ENCODE assay signal across 1 cellular context in the genomic region with DNA sequence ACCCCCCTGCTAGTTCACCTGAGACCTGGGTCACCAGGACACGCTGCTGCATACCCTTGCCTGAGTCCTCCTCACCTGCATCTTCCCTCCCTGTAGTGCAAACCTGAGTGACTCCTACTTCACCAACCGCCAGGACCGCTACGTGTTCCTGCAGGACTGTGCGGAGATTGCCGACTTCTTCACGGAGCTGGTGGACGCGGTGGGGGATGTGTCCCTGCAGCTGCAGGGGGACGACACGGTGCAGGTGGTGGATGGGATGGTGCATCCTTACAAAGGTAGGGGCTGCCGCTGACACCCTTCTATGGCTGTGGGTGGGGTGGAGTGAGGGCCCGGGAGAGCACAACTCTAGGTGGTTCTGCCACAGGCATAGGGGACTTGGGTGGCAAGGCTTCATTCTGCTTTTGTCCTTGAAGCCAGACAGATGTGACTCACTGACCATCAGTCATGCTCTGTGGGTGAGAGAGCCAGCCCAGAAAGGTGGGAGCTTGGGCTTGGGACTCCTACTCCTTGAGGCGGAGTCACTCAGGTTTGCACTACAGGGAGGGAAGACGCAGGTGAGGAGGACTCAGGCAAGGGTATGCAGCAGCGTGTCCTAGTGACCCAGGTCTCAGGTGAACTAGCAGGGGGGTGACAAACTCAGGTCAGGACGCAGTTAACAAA.
TF ChIP-seq lines count a peak whose summit lies in the region.

No MANE protein-coding gene starts in this region.

TF ChIP-seq in HCT116, 20 proteins besides CTCF, POLR2A, EP300 and RAD21:
- TF ChIP-seq SP1 (IDR thresholded peaks at IDR 0.05; ENCODE audit: low read depth) (no peak), FOSL1 (IDR thresholded peaks at IDR 0.05; ENCODE audit: low read depth) (no peak), EZH2 (IDR thresholded peaks at IDR 0.05) (no peak), YY1 (IDR thresholded peaks at IDR 0.05; ENCODE audit: extremely low read depth, insufficient replicate concordance, low read depth, low read length) (no peak)
- TF ChIP-seq, protein P1, sequence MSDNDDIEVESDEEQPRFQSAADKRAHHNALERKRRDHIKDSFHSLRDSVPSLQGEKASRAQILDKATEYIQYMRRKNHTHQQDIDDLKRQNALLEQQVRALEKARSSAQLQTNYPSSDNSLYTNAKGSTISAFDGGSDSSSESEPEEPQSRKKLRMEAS (IDR thresholded peaks at IDR 0.05) = no peak
